Comparison of ENCODE assay signal across 19 cellular contexts in genomic region chr19:52603558-52604207, GRCh38. TPM values are rescaled to one million over a fixed set of nuclear protein-coding genes. Genes with fewer than 3 reads are reported as not detected.
A peak's percentile ranks its signal among the peaks of the same experiment; 100 is the strongest.
DNase-seq lines count a peak whose midpoint lies in the region; ATAC-seq and TF ChIP-seq lines count a peak whose summit lies in the region.
"Had no signal": no experiment of that assay in that cellular context is flagged by ENCODE, and none has a peak within 500 bp of the region (broad histone marks: within the 10 kb centered on the region; RNA-seq: fewer than 3 reads in every experiment).

No MANE protein-coding gene starts in this region.

- H3K4me1 Mint-ChIP-seq in MCF 10A (ENCODE audit: insufficient read depth, unreplicated experiment): peaks cover 11% of the 10 kb centered on the region

- no peak overlapping the region for H3K27ac Mint-ChIP-seq in MCF 10A (ENCODE audit: low read depth, unreplicated experiment)

- TF ChIP-seq POLR2A in breast epithelium (IDR thresholded peaks at IDR 0.05): no peak
- no peak for TF ChIP-seq POLR2A in uterus (IDR thresholded peaks at IDR 0.05)

- H3K36me3 ChIP-seq in breast epithelium: no peaks in the 10 kb centered on the region
- no peaks in the 10 kb centered on the region for H3K36me3 ChIP-seq in uterus
- H3K36me3 ChIP-seq: right lobe of liver had no signal

- intact Hi-C loops in MCF 10A (cut with micrococcal nuclease): no loop called here
- intact Hi-C loops in breast epithelium (cut with DNase I; ENCODE audit: low total_unique reads): no loop called here
- intact Hi-C loops in uterus (cut with DNase I; ENCODE audit: low total_unique reads): no loop called here

- CTCF ChIA-PET in MCF 10A (lab: Yijun Ruan, JAX): no interaction called here

- no peak for ATAC-seq in foreskin keratinocyte
- no peak for ATAC-seq in GM21723 (IDR thresholded peaks at IDR 0.05; ENCODE audit: unreplicated experiment)
- ATAC-seq in GM21381 (IDR thresholded peaks at IDR 0.05; ENCODE audit: unreplicated experiment): no peak
- ATAC-seq: A549; effector memory CD8-positive, alpha-beta T cell; right lobe of liver had no signal

- no peaks in the 10 kb centered on the region for H3K9me3 ChIP-seq in breast epithelium
- no peaks in the 10 kb centered on the region for H3K9me3 ChIP-seq in uterus

- TF ChIP-seq CTCF in MCF 10A (IDR thresholded peaks at IDR 0.05; ENCODE audit: unreplicated experiment) (no peak), breast epithelium (IDR thresholded peaks at IDR 0.05) (no peak), cardiac fibroblast (IDR thresholded peaks at IDR 0.05; ENCODE audit: low read depth, low read length) (no peak), uterus (IDR thresholded peaks at IDR 0.05) (no peak), foreskin keratinocyte (conservative IDR thresholded peaks at IDR 0.05) (no peak)

- BruUV-seq in MCF 10A (replicated peaks; lab: Mats Ljungman, UMichigan): no TSS peak

- peaks cover 7% of the 10 kb centered on the region for H3K36me3 Mint-ChIP-seq in MCF 10A (ENCODE audit: insufficient read depth, unreplicated experiment)

- H3K4me1 ChIP-seq in breast epithelium: no peaks in the 10 kb centered on the region
- no peaks in the 10 kb centered on the region for H3K4me1 ChIP-seq in uterus
- peaks cover 3% of the 10 kb centered on the region for H3K4me1 ChIP-seq in foreskin keratinocyte
- H3K4me1 ChIP-seq: A549, right lobe of liver had no signal

- H3K27me3 ChIP-seq in breast epithelium (no peaks in the 10 kb centered on the region), uterus (no peaks in the 10 kb centered on the region), foreskin keratinocyte (no peaks in the 10 kb centered on the region)
- H3K27me3 ChIP-seq: right lobe of liver, tibial nerve had no signal

- H3K27me3 Mint-ChIP-seq in MCF 10A (ENCODE audit: insufficient read depth, unreplicated experiment): no peaks in the 10 kb centered on the region
- H3K27me3 Mint-ChIP-seq: effector memory CD8-positive, alpha-beta T cell had no signal

- H3K4me3 ChIP-seq in breast epithelium (no peak overlapping the region), cardiac fibroblast (replicated peaks in 1 of 2; ENCODE audit: low read depth in 2 of 2, low read length in 2 of 2) (no peak overlapping the region), uterus (no peak overlapping the region)
- H3K4me3 ChIP-seq: A549, right lobe of liver, tibial nerve had no signal

- peaks cover 15% of the 10 kb centered on the region for H3K9me3 Mint-ChIP-seq in MCF 10A (ENCODE audit: unreplicated experiment)
- H3K9me3 Mint-ChIP-seq: effector memory CD8-positive, alpha-beta T cell had no signal

- H3K27ac ChIP-seq in breast epithelium (peak overlapping the region in 1 of 2 donors; percentile 76), uterus (peak overlapping the region; percentile 64 to 78), foreskin keratinocyte (no peak overlapping the region)
- H3K27ac ChIP-seq: A549, right lobe of liver had no signal

- POLR2A ChIA-PET in MCF 10A (lab: Yijun Ruan, JAX): interaction anchor here (1.4 kb wide), 1 partner anchor 9 kb away, joined by 5 read pairs; no protein-coding TSS in a partner anchor

- H3K4me3 Mint-ChIP-seq in MCF 10A (ENCODE audit: unreplicated experiment): no peak overlapping the region

- DNase-seq in MCF 10A (ENCODE audit: unreplicated experiment) (peak; percentile 30), breast epithelium (ENCODE audit: low spot score in 2 of 2) (no peak), cardiac fibroblast (ENCODE audit: low read depth in 2 of 2) (peak; percentile 53 to 94), kidney glomerular epithelial cell (lab: John Stamatoyannopoulos, UW) (peak; percentile 44), uterus (no peak), foreskin keratinocyte (no peak)
- DNase-seq: activated CD4-positive, CD25-positive, alpha-beta regulatory T cell; activated gamma-delta T cell; effector memory CD8-positive, alpha-beta T cell; Kasumi-1; NCI-H1694 treated with DMSO at 0.1 percent for 48 hours; nucleus accumbens; right lobe of liver; SHP77 treated with DMSO at 0.1 percent for 48 hours; stimulated activated CD4-positive, alpha-beta T cell treated with anti-CD3 and anti-CD28 coated beads, Interleukin-2, amount 100 ng/mL, for 48 hours had no signal

RNA-seq across cellular contexts. Expression of gene ZNF701, which starts 33.6 kb away (rescaled TPM):
- total RNA-seq in MCF 10A (2022) (8.3 and 13.0 TPM in 2 replicates), breast epithelium (10 to 100 TPM; 14.6 to 27.5 (median 21.0) TPM), uterus (10 to 100 TPM in 2 of 4 donors, 1 to 10 TPM in 2; 2.9 to 32.8 (median 16.7) TPM), foreskin keratinocyte (7.2 and 8.7 TPM in 2 replicates)
- 1.9 TPM in 2 replicates for polyA plus RNA-seq in foreskin keratinocyte

RNA-seq across cellular contexts. Expression of gene ZNF83, which starts 34.5 kb away (rescaled TPM):
- 58.9 and 102 TPM in 2 replicates for total RNA-seq in MCF 10A (2022)
- 100 to 1,000 TPM in 1 of 3 donors, 10 to 100 TPM in 2; 61.0 to 120 (median 71.8) TPM for total RNA-seq in breast epithelium
- total RNA-seq in uterus: 100 to 1,000 TPM in 2 of 4 donors, 10 to 100 TPM in 2; 40.6 to 481 (median 100) TPM
- total RNA-seq in foreskin keratinocyte: 24.7 and 24.8 TPM in 2 replicates
- polyA plus RNA-seq in foreskin keratinocyte: 6.2 and 6.3 TPM in 2 replicates

Comparison
In these comparisons a context has a peak if more than half of its experiments do, and no peak if none do; other contexts are left out.
1. DNase-seq: peak in MCF 10A (single experiment), cardiac fibroblast (2 of 2) and kidney glomerular epithelial cell (single experiment); none in breast epithelium (0 of 2), uterus (0 of 2) and foreskin keratinocyte (0 of 2).